16 cellular contexts compared by ENCODE assay signal in genomic region chr10:74500806-74501205, GRCh38.
DNase-seq lines count a peak whose midpoint lies in the region; TF ChIP-seq lines count a peak whose summit lies in the region.
"Had no signal": no experiment of that assay in that cellular context is flagged by ENCODE, and none has a peak within 500 bp of the region (broad histone marks: within the 10 kb centered on the region; RNA-seq: fewer than 3 reads in every experiment).

No MANE protein-coding gene starts in this region.

- DNase-seq in GM04503 (ENCODE audit: low read depth) = peak; percentile 21
- no peak for DNase-seq in activated naive CD8-positive, alpha-beta T cell treated with anti-CD3 and anti-CD28 coated beads for 36 hours
- DNase-seq in fibroblast of the conjunctiva (ENCODE audit: low read depth) = peak; percentile 41
- DNase-seq in HK-2 (ENCODE audit: unreplicated experiment) = no peak
- no peak for DNase-seq in GM10248 (ENCODE audit: extremely low spot score)
- DNase-seq in iPS-NIHi7 (ENCODE audit: extremely low spot score) = no peak
- DNase-seq in Karpas-422 = no peak
- DNase-seq: hippocampal formation, left cardiac atrium, MG63, NCI-H2081 treated with DMSO at 0.1 percent for 48 hours had no signal

- H2AFZ ChIP-seq in ACC112 (ENCODE audit: low read length, unreplicated experiment) (no peak overlapping the region), Karpas-422 (ENCODE audit: low read length) (no peak overlapping the region)

- H3K9me3 ChIP-seq in Karpas-422 (ENCODE audit: low read length) = 0 out of 2 replicates have a peak, but pooled peaks cover 7% of the 10 kb centered on the region
- H3K9me3 ChIP-seq: ascending aorta, MG63 had no signal

- H3K4me1 ChIP-seq in ACC112 (ENCODE audit: control insufficient read depth, insufficient read depth, low read length, unreplicated experiment) (peaks cover 46% of the 10 kb centered on the region), Karpas-422 (ENCODE audit: low read length) (no peaks in the 10 kb centered on the region)

- H3K9ac ChIP-seq in Karpas-422 (ENCODE audit: low read length) = no peak overlapping the region
- H3K9ac ChIP-seq: BLaER1 treated with 17β-estradiol and CSF1 and Interleukin-3, amounts not matched to agents 10 nM and 100 nM had no signal

- POLR2A ChIA-PET in GM10248 (lab: Yijun Ruan, JAX) = no interaction called here

- H3K36me3 Mint-ChIP-seq in activated naive CD8-positive, alpha-beta T cell treated with anti-CD3 and anti-CD28 coated beads for 36 hours = peaks cover 64% of the 10 kb centered on the region

- peaks cover 21% of the 10 kb centered on the region for H3K9me3 Mint-ChIP-seq in activated naive CD8-positive, alpha-beta T cell treated with anti-CD3 and anti-CD28 coated beads for 36 hours

- H3K27me3 ChIP-seq in ACC112 (ENCODE audit: insufficient read depth, low read length) (no peaks in the 10 kb centered on the region), Karpas-422 (ENCODE audit: low read length) (no peaks in the 10 kb centered on the region)
- H3K27me3 ChIP-seq: ascending aorta; BLaER1 treated with 17β-estradiol and CSF1 and Interleukin-3, amounts not matched to agents 10 nM and 100 nM; MG63 had no signal

- no peak for TF ChIP-seq CTCF in GM10248 (IDR thresholded peaks at IDR 0.05; ENCODE audit: control extremely low read depth, extremely low read depth, low read depth, missing control alignments)

- CTCF ChIA-PET in GM10248 (lab: Yijun Ruan, JAX) = no interaction called here

- no peaks in the 10 kb centered on the region for H3K27me3 Mint-ChIP-seq in activated naive CD8-positive, alpha-beta T cell treated with anti-CD3 and anti-CD28 coated beads for 36 hours
- H3K27me3 Mint-ChIP-seq: progenitor cell of endocrine pancreas had no signal

- H3K27ac ChIP-seq in ACC112 (ENCODE audit: low read depth, low read length) (peak overlapping the region; percentile 54), Karpas-422 (ENCODE audit: low read length) (no peak overlapping the region)
- H3K27ac ChIP-seq: ascending aorta; BLaER1 treated with 17β-estradiol and CSF1 and Interleukin-3, amounts not matched to agents 10 nM and 100 nM had no signal

- H3K4me3 ChIP-seq in ACC112 (ENCODE audit: low read depth, low read length) (peak overlapping the region; percentile 38), Karpas-422 (ENCODE audit: low read length) (no peak overlapping the region)
- H3K4me3 ChIP-seq: ascending aorta; BLaER1 treated with 17β-estradiol and CSF1 and Interleukin-3, amounts not matched to agents 10 nM and 100 nM; MG63 had no signal

- peak overlapping the region; percentile 63 for H3K27ac Mint-ChIP-seq in activated naive CD8-positive, alpha-beta T cell treated with anti-CD3 and anti-CD28 coated beads for 36 hours
- H3K27ac Mint-ChIP-seq: progenitor cell of endocrine pancreas; T-helper 1 cell treated with Interleukin-12 subunit alpha and Interleukin-12 subunit beta and Interleukin-4 antibody, amounts not matched to agents 30 μg/mL and 1 μg/mL, for 36 hours had no signal

- no peaks in the 10 kb centered on the region for H3K79me2 ChIP-seq in ACC112 (ENCODE audit: control insufficient read depth, insufficient read depth, low read length, unreplicated experiment)
- H3K79me2 ChIP-seq in Karpas-422 (ENCODE audit: low read length) = peaks cover 17% of the 10 kb centered on the region

- H4K20me1 ChIP-seq in Karpas-422 (ENCODE audit: insufficient read depth, low read depth, low read length) = no peaks in the 10 kb centered on the region
- H4K20me1 ChIP-seq: BLaER1 treated with 17β-estradiol and CSF1 and Interleukin-3, amounts not matched to agents 10 nM and 100 nM had no signal

- H3K36me3 ChIP-seq in ACC112 (ENCODE audit: insufficient read depth, low read length) = peaks cover 5% of the 10 kb centered on the region
- H3K36me3 ChIP-seq in Karpas-422 (ENCODE audit: insufficient read depth, low read length) = peaks cover 11% of the 10 kb centered on the region
- H3K36me3 ChIP-seq: ascending aorta, MG63 had no signal

- peaks cover 42% of the 10 kb centered on the region for H3K4me1 Mint-ChIP-seq in activated naive CD8-positive, alpha-beta T cell treated with anti-CD3 and anti-CD28 coated beads for 36 hours

- H3K9me2 ChIP-seq in Karpas-422 (replicated peaks; ENCODE audit: insufficient read depth, low read length) = no peaks in the 10 kb centered on the region

- no peak overlapping the region for H3K4me2 ChIP-seq in Karpas-422 (ENCODE audit: low read depth, low read length, poor library complexity, severe bottlenecking)
- H3K4me2 ChIP-seq: BLaER1 treated with 17β-estradiol and CSF1 and Interleukin-3, amounts not matched to agents 10 nM and 100 nM had no signal

- no peak overlapping the region for H3K4me3 Mint-ChIP-seq in activated naive CD8-positive, alpha-beta T cell treated with anti-CD3 and anti-CD28 coated beads for 36 hours
- H3K4me3 Mint-ChIP-seq: T-helper 1 cell treated with Interleukin-12 subunit alpha and Interleukin-12 subunit beta and Interleukin-4 antibody, amounts not matched to agents 30 μg/mL and 1 μg/mL, for 36 hours had no signal

Comparison
In these comparisons a context has a peak if more than half of its experiments do, and no peak if none do; other contexts are left out.
1. DNase-seq: peak in GM04503 (single experiment) and fibroblast of the conjunctiva (single experiment); none in activated naive CD8-positive, alpha-beta T cell treated with anti-CD3 and anti-CD28 coated beads for 36 hours (single experiment), HK-2 (single experiment), GM10248 (single experiment), iPS-NIHi7 (single experiment) and Karpas-422 (single experiment).